In the genomic region with DNA sequence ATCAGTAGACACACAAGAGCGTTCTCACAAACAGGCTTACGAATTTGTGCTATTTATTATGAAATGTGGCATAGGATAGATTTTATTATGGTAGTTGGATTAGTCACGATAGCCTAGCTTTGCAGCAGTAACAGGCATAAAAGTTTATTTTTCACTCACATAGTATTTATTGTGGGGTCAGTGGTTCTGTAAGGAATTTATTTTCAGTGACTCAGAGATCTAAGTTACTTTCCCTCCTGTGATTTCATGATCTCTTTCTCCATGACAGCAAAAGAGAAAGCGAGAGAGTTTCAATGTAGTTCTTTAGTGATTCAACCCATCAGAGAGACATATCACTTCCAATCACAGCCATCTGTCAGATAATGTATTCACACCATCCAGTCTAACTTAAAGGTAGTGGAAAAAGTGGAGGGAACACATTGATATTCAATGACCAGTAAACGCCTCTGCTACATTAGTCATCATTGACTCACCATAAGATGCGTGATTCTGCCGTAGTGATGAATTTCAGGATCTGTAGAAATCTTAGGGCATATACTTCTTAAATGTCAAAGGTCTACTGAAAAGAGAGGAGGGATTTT, we compare ENCODE assay signal across 1 cellular context.
TF ChIP-seq lines count a peak whose summit lies in the region.

No MANE protein-coding gene starts in this region.

TF ChIP-seq in SK-N-SH treated with all-trans-retinoic acid at 6 μM for 48 hours, 23 proteins besides CTCF, POLR2A, EP300 and RAD21 (continued from another document):
- TF ChIP-seq, protein P1, sequence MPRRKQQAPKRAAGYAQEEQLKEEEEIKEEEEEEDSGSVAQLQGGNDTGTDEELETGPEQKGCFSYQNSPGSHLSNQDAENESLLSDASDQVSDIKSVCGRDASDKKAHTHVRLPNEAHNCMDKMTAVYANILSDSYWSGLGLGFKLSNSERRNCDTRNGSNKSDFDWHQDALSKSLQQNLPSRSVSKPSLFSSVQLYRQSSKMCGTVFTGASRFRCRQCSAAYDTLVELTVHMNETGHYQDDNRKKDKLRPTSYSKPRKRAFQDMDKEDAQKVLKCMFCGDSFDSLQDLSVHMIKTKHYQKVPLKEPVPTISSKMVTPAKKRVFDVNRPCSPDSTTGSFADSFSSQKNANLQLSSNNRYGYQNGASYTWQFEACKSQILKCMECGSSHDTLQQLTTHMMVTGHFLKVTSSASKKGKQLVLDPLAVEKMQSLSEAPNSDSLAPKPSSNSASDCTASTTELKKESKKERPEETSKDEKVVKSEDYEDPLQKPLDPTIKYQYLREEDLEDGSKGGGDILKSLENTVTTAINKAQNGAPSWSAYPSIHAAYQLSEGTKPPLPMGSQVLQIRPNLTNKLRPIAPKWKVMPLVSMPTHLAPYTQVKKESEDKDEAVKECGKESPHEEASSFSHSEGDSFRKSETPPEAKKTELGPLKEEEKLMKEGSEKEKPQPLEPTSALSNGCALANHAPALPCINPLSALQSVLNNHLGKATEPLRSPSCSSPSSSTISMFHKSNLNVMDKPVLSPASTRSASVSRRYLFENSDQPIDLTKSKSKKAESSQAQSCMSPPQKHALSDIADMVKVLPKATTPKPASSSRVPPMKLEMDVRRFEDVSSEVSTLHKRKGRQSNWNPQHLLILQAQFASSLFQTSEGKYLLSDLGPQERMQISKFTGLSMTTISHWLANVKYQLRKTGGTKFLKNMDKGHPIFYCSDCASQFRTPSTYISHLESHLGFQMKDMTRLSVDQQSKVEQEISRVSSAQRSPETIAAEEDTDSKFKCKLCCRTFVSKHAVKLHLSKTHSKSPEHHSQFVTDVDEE (CRISPR knock-in tag; IDR thresholded peaks at IDR 0.05), result no peak
- TF ChIP-seq TOX (CRISPR knock-in tag; IDR thresholded peaks at IDR 0.05; ENCODE audit: borderline replicate concordance), result no peak; the same call in 1 of the 2 replicates
- TF ChIP-seq ZFP30 (CRISPR knock-in tag; IDR thresholded peaks at IDR 0.05), result no peak
- TF ChIP-seq OSR1 (CRISPR knock-in tag; IDR thresholded peaks at IDR 0.05), result no peak
- TF ChIP-seq ZNF70 (CRISPR knock-in tag; IDR thresholded peaks at IDR 0.05), result no peak
- TF ChIP-seq, protein P2, sequence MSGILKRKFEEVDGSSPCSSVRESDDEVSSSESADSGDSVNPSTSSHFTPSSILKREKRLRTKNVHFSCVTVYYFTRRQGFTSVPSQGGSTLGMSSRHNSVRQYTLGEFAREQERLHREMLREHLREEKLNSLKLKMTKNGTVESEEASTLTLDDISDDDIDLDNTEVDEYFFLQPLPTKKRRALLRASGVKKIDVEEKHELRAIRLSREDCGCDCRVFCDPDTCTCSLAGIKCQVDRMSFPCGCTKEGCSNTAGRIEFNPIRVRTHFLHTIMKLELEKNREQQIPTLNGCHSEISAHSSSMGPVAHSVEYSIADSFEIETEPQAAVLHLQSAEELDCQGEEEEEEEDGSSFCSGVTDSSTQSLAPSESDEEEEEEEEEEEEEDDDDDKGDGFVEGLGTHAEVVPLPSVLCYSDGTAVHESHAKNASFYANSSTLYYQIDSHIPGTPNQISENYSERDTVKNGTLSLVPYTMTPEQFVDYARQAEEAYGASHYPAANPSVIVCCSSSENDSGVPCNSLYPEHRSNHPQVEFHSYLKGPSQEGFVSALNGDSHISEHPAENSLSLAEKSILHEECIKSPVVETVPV (CRISPR knock-in tag; IDR thresholded peaks at IDR 0.05), result no peak
- TF ChIP-seq PPARA (CRISPR knock-in tag; IDR thresholded peaks at IDR 0.05; ENCODE audit: borderline replicate concordance), result no peak
- TF ChIP-seq BACH2 (CRISPR knock-in tag; IDR thresholded peaks at IDR 0.05; ENCODE audit: borderline replicate concordance), result no peak
